8 cellular contexts compared by ENCODE assay signal in the genomic region with DNA sequence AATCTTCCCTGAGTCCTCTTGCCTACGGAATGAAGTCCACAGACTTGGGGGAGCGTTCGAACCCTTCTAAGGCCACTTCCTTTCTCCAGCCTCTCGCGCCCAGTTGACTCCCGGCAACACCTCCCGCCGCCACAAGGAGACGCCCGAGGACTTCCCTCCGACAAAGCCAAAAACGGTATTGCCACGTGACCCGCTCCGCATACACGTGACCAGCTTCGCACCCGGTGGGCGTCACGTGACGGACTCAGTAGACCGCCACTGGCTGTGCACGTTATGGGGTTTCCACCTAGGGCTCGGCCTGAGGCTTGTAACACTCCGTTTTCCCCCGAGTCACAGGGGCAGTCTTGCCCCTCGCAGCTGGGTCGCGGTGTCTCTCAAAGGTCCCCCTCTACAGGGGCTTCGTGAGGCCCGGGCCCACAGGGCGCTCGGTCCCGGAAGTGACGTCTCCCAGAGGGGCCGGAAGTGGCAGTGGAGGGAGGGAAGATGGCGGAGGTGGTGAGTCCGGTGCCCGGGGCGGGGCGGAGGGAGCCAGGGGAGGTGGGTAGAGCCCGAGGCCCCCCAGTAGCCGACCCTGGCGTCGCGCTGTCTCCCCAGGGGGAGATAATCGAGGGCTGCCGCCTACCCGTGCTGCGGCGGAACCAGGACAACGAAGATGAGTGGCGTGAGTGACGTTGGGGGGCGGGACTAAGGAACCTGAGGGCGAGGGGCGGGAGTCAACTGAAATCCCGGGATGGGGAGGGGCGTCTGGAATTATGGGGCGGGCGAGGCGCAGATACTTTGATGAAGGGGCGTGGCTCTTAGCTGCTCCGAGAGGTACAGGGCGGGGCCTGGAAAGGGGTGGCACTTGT. TPM values are rescaled to one million over a fixed set of nuclear protein-coding genes. Genes with fewer than 3 reads are reported as not detected.
DNase-seq lines count a peak whose midpoint lies in the region; ATAC-seq and TF ChIP-seq lines count a peak whose summit lies in the region.

Gene KAT5, plus strand, starts transcription at position 468 of the 848 bp plus-strand sequence. Its CDS starts 16 bp downstream, at position 484.

- ATAC-seq in GM21825 (IDR thresholded peaks at IDR 0.05; ENCODE audit: unreplicated experiment), result peak; percentile 83
- peak; percentile 87 for ATAC-seq in naive thymus-derived CD4-positive, alpha-beta T cell
- peak; percentile 88 to 90 for ATAC-seq in stimulated activated naive B cell treated with anti-CD40 and anti-IgM and Interleukin-4, amounts not matched to agents 10 μg/mL and 1 μg/mL and 100 μg/mL, for 72 hours (replicated peaks)

- H3K4me3 ChIP-seq in fibroblast of lung (replicated peaks in 1 of 4; ENCODE audit: control extremely low read depth in 1 of 4, insufficient read depth in 1 of 4, low read depth in 3 of 4, low read length in 4 of 4), result peak within 1 kb of the TSS; percentile 69 to 79 (median 76)
- peak within 1 kb of the TSS; percentile 100 for H3K4me3 ChIP-seq in naive thymus-derived CD4-positive, alpha-beta T cell (ENCODE audit: low read length)

- no peaks in the 10 kb centered on the region for H4K20me1 ChIP-seq in fibroblast of lung (ENCODE audit: control insufficient read depth, extremely low read depth, insufficient read depth, low read length)

- peaks cover 2% of the 10 kb centered on the region for H3K4me1 ChIP-seq in fibroblast of lung (ENCODE audit: control insufficient read depth, extremely low read depth, insufficient read depth, low read length)
- H3K4me1 ChIP-seq in naive thymus-derived CD4-positive, alpha-beta T cell (ENCODE audit: control insufficient read depth in 2 of 2, insufficient read depth in 2 of 2, low read length in 2 of 2), result peaks cover 5 to 9% of the 10 kb centered on the region in 2 donors

- peak within 1 kb of the TSS; percentile 98 for H3K27ac ChIP-seq in fibroblast of lung (ENCODE audit: insufficient read depth, low read length)
- peak within 1 kb of the TSS; percentile 95 for H3K27ac ChIP-seq in naive thymus-derived CD4-positive, alpha-beta T cell (ENCODE audit: low read depth, low read length)

- intact Hi-C loops in activated T-helper 1 cell treated with anti-CD3 and anti-CD28 coated beads, Interleukin-12 subunit alpha, Interleukin-12 subunit beta, Interleukin-2, Interleukin-4 antibody, amounts not matched to agents 30 ng/mL and 10 ng/mL and 1 ng/mL, durations not matched to agents 14 hours and 24 hours and 36 hours (cut with micrococcal nuclease), result loop anchor here (1.0 to 5.0 kb wide), 14 partner anchors 8 to 555 kb away; partner anchors contain the start of genes AP5B1, BANF1, CCDC85B and EIF1AD
- intact Hi-C loops in naive thymus-derived CD4-positive, alpha-beta T cell (cut with micrococcal nuclease), result loop anchor here (1.0 to 5.0 kb wide), 22 partner anchors 8 to 340 kb away; partner anchors contain the start of genes BANF1 (in 2 of the 2), EIF1AD (in 2 of the 2), RELA (in 2 of the 2) and RNASEH2C (in 2 of the 2)

- H3K36me3 ChIP-seq in fibroblast of lung (ENCODE audit: control insufficient read depth, insufficient read depth, low read length), result peaks cover 26% of the 10 kb centered on the region
- H3K36me3 ChIP-seq in naive thymus-derived CD4-positive, alpha-beta T cell (ENCODE audit: control insufficient read depth in 2 of 3, insufficient read depth in 3 of 3, low read length in 3 of 3), result peaks cover 11 to 44% (median 24%) of the 10 kb centered on the region in 3 experiments

- peaks cover 9% of the 10 kb centered on the region for H3K79me2 ChIP-seq in fibroblast of lung (ENCODE audit: control insufficient read depth, insufficient read depth, low read length)

- peak within 1 kb of the TSS; percentile 96 for H3K4me3 Mint-ChIP-seq in activated T-helper 1 cell treated with anti-CD3 and anti-CD28 coated beads, Interleukin-12 subunit alpha, Interleukin-12 subunit beta, Interleukin-2, Interleukin-4 antibody, amounts not matched to agents 30 ng/mL and 10 ng/mL and 1 ng/mL, durations not matched to agents 14 hours and 24 hours and 36 hours
- peak within 1 kb of the TSS; percentile 91 to 99 (median 95) for H3K4me3 Mint-ChIP-seq in naive thymus-derived CD4-positive, alpha-beta T cell
- H3K4me3 Mint-ChIP-seq in stimulated activated naive B cell treated with anti-CD40 and anti-IgM and Interleukin-4, amounts not matched to agents 10 μg/mL and 1 μg/mL and 100 μg/mL, for 72 hours, result peak within 1 kb of the TSS; percentile 92 to 93

- peaks cover 24% of the 10 kb centered on the region for H3K36me3 Mint-ChIP-seq in activated T-helper 1 cell treated with anti-CD3 and anti-CD28 coated beads, Interleukin-12 subunit alpha, Interleukin-12 subunit beta, Interleukin-2, Interleukin-4 antibody, amounts not matched to agents 30 ng/mL and 10 ng/mL and 1 ng/mL, durations not matched to agents 14 hours and 24 hours and 36 hours (ENCODE audit: low read depth)
- H3K36me3 Mint-ChIP-seq in naive thymus-derived CD4-positive, alpha-beta T cell, result peaks cover 7 to 27% (median 13%) of the 10 kb centered on the region in 5 donors
- peaks cover 28 to 34% of the 10 kb centered on the region in 2 donors for H3K36me3 Mint-ChIP-seq in stimulated activated naive B cell treated with anti-CD40 and anti-IgM and Interleukin-4, amounts not matched to agents 10 μg/mL and 1 μg/mL and 100 μg/mL, for 72 hours

- TF ChIP-seq CTCF in fibroblast of lung (conservative IDR thresholded peaks at IDR 0.05 in 1 of 2, IDR thresholded peaks at IDR 0.05 in 1 of 2; ENCODE audit: low read depth in 1 of 2, low read length in 2 of 2), result peak; percentile 95 to 98

- DNase-seq in Daoy (ENCODE audit: low read depth) (peak; percentile 99), Kasumi-1 (lab: John Stamatoyannopoulos, UW) (peak; percentile 98), RKO (ENCODE audit: low spot score) (peak; percentile 97), fibroblast of lung (ENCODE audit: low read depth in 2 of 2) (peak; percentile 97 to 99)
- DNase-seq in activated T-helper 1 cell treated with anti-CD3 and anti-CD28 coated beads, Interleukin-12 subunit alpha, Interleukin-12 subunit beta, Interleukin-2, Interleukin-4 antibody, amounts not matched to agents 30 ng/mL and 10 ng/mL and 1 ng/mL, durations not matched to agents 14 hours and 24 hours and 36 hours (ENCODE audit: low spot score), result peak; percentile 98
- DNase-seq in naive thymus-derived CD4-positive, alpha-beta T cell, result peak; percentile 95 to 99 (median 98)
- DNase-seq in stimulated activated naive B cell treated with anti-CD40 and anti-IgM and Interleukin-4, amounts not matched to agents 10 μg/mL and 1 μg/mL and 100 μg/mL, for 72 hours, result peak; percentile 99

- no peaks in the 10 kb centered on the region for H3K27me3 ChIP-seq in fibroblast of lung (ENCODE audit: control insufficient read depth, insufficient read depth, low read length)
- H3K27me3 ChIP-seq in naive thymus-derived CD4-positive, alpha-beta T cell (ENCODE audit: control insufficient read depth in 2 of 2, insufficient read depth in 2 of 2, low read length in 2 of 2), result no peaks in the 10 kb centered on the region

- no peaks in the 10 kb centered on the region for H3K9me3 Mint-ChIP-seq in activated T-helper 1 cell treated with anti-CD3 and anti-CD28 coated beads, Interleukin-12 subunit alpha, Interleukin-12 subunit beta, Interleukin-2, Interleukin-4 antibody, amounts not matched to agents 30 ng/mL and 10 ng/mL and 1 ng/mL, durations not matched to agents 14 hours and 24 hours and 36 hours
- H3K9me3 Mint-ChIP-seq in naive thymus-derived CD4-positive, alpha-beta T cell, result peaks cover 0 to 6% (median 0%) of the 10 kb centered on the region in 11 donors
- H3K9me3 Mint-ChIP-seq in stimulated activated naive B cell treated with anti-CD40 and anti-IgM and Interleukin-4, amounts not matched to agents 10 μg/mL and 1 μg/mL and 100 μg/mL, for 72 hours, result no peaks in the 10 kb centered on the region

- H3K27me3 Mint-ChIP-seq in activated T-helper 1 cell treated with anti-CD3 and anti-CD28 coated beads, Interleukin-12 subunit alpha, Interleukin-12 subunit beta, Interleukin-2, Interleukin-4 antibody, amounts not matched to agents 30 ng/mL and 10 ng/mL and 1 ng/mL, durations not matched to agents 14 hours and 24 hours and 36 hours (ENCODE audit: insufficient read depth), result no peaks in the 10 kb centered on the region
- peaks cover 0 to 5% (median 0%) of the 10 kb centered on the region in 5 donors for H3K27me3 Mint-ChIP-seq in naive thymus-derived CD4-positive, alpha-beta T cell
- no peaks in the 10 kb centered on the region for H3K27me3 Mint-ChIP-seq in stimulated activated naive B cell treated with anti-CD40 and anti-IgM and Interleukin-4, amounts not matched to agents 10 μg/mL and 1 μg/mL and 100 μg/mL, for 72 hours

- H3K4me2 ChIP-seq in fibroblast of lung (ENCODE audit: extremely low read depth, insufficient read depth, low read length), result peak within 1 kb of the TSS; percentile 86

- POLR2A ChIA-PET in naive thymus-derived CD4-positive, alpha-beta T cell (lab: Charles Lee), result interaction anchor here (0.6 to 3.1 kb wide), 37 partner anchors 10 to 1483 kb away, joined by 3 to 42 read pairs (median 4); partner anchors contain the start of genes CCDC85B, CFL1, FIBP and MAP3K11

- H3K9ac ChIP-seq in fibroblast of lung (ENCODE audit: insufficient read depth, low read length), result peak within 1 kb of the TSS; percentile 100

- peaks cover 29% of the 10 kb centered on the region for H3K4me1 Mint-ChIP-seq in activated T-helper 1 cell treated with anti-CD3 and anti-CD28 coated beads, Interleukin-12 subunit alpha, Interleukin-12 subunit beta, Interleukin-2, Interleukin-4 antibody, amounts not matched to agents 30 ng/mL and 10 ng/mL and 1 ng/mL, durations not matched to agents 14 hours and 24 hours and 36 hours (ENCODE audit: low read depth)
- peaks cover 12 to 41% (median 25%) of the 10 kb centered on the region in 7 donors for H3K4me1 Mint-ChIP-seq in naive thymus-derived CD4-positive, alpha-beta T cell
- H3K4me1 Mint-ChIP-seq in stimulated activated naive B cell treated with anti-CD40 and anti-IgM and Interleukin-4, amounts not matched to agents 10 μg/mL and 1 μg/mL and 100 μg/mL, for 72 hours, result peaks cover 25 to 42% of the 10 kb centered on the region in 2 donors

- H3K9me3 ChIP-seq in fibroblast of lung (ENCODE audit: control insufficient read depth, insufficient read depth, low read depth, low read length), result no peaks in the 10 kb centered on the region
- H3K9me3 ChIP-seq in naive thymus-derived CD4-positive, alpha-beta T cell (ENCODE audit: control insufficient read depth in 2 of 3, low read length in 3 of 3), result no peaks in the 10 kb centered on the region

- peak within 1 kb of the TSS; percentile 89 for H2AFZ ChIP-seq in fibroblast of lung (ENCODE audit: low read length)

- peak within 1 kb of the TSS; percentile 98 for H3K27ac Mint-ChIP-seq in activated T-helper 1 cell treated with anti-CD3 and anti-CD28 coated beads, Interleukin-12 subunit alpha, Interleukin-12 subunit beta, Interleukin-2, Interleukin-4 antibody, amounts not matched to agents 30 ng/mL and 10 ng/mL and 1 ng/mL, durations not matched to agents 14 hours and 24 hours and 36 hours
- H3K27ac Mint-ChIP-seq in naive thymus-derived CD4-positive, alpha-beta T cell, result peak within 1 kb of the TSS; percentile 93 to 100 (median 99)
- peak within 1 kb of the TSS; percentile 100 for H3K27ac Mint-ChIP-seq in stimulated activated naive B cell treated with anti-CD40 and anti-IgM and Interleukin-4, amounts not matched to agents 10 μg/mL and 1 μg/mL and 100 μg/mL, for 72 hours

- CTCF ChIA-PET in naive thymus-derived CD4-positive, alpha-beta T cell (lab: Charles Lee), result interaction anchor here (0.7 to 2.9 kb wide), 30 partner anchors 8 to 421 kb away, joined by 3 to 29 read pairs (median 5); partner anchors contain the start of genes MUS81, PCNX3 and RNASEH2C

RNA-seq across cellular contexts. Expression of gene KAT5, which starts in this region (rescaled TPM):
- total RNA-seq in Daoy (2014; rRNA removed; shearing (Covaris generic)), result 59.4 and 66.9 TPM in 2 replicates
- total RNA-seq in activated T-helper 1 cell treated with anti-CD3 and anti-CD28 coated beads, Interleukin-12 subunit alpha, Interleukin-12 subunit beta, Interleukin-2, Interleukin-4 antibody, amounts not matched to agents 30 ng/mL and 10 ng/mL and 1 ng/mL, durations not matched to agents 14 hours and 24 hours and 36 hours, result 68.1 and 75.0 TPM in 2 replicates
- total RNA-seq in fibroblast of lung, result 31.3 and 50.4 TPM in 2 replicates
- polyA plus RNA-seq in fibroblast of lung, result 27.8 and 34.0 TPM in 2 replicates
- 25.4 and 35.8 TPM in 2 replicates for polyA plus RNA-seq in fibroblast of lung (2012)
- polyA minus RNA-seq in fibroblast of lung (ENCODE audit: low replicate concordance), result 44.1 and 85.2 TPM in 2 replicates
- 100 to 1,000 TPM in 4 of 5 experiments, 10 to 100 TPM in 1; 68.6 to 133 (median 113) TPM for total RNA-seq in naive thymus-derived CD4-positive, alpha-beta T cell
- 10 to 100 TPM; 36.8 to 56.8 TPM for polyA plus RNA-seq in naive thymus-derived CD4-positive, alpha-beta T cell

Comparison
In these comparisons a context has a peak if more than half of its experiments do, and no peak if none do; other contexts are left out.
1. Peak in every context shown above with its lines: DNase-seq, ATAC-seq, H3K4me3 ChIP-seq and H3K27ac ChIP-seq.